19 cellular contexts compared by ENCODE assay signal in genomic region chr4:156723951-156724668, GRCh38.
A peak's percentile ranks its signal among the peaks of the same experiment; 100 is the strongest.
DNase-seq lines count a peak whose midpoint lies in the region; ATAC-seq and TF ChIP-seq lines count a peak whose summit lies in the region.
"Had no signal": no experiment of that assay in that cellular context is flagged by ENCODE, and none has a peak within 500 bp of the region (broad histone marks: within the 10 kb centered on the region; RNA-seq: fewer than 3 reads in every experiment).

No MANE protein-coding gene starts in this region.

- TF ChIP-seq CTCF in mucosa of descending colon (IDR thresholded peaks at IDR 0.05), result no peak

- CTCF ChIA-PET in activated naive CD4-positive, alpha-beta T cell treated with anti-CD3 and anti-CD28 coated beads, Interleukin-2, amount 10 ng/mL, durations not matched to agents 7 days and 5 days (lab: Charles Lee), result no interaction called here

- no peaks in the 10 kb centered on the region for H3K27me3 Mint-ChIP-seq in stimulated activated naive CD8-positive, alpha-beta T cell treated with anti-CD3 and anti-CD28 coated beads, Interleukin-15, amount 100 ng/mL, for 72 hours
- H3K27me3 Mint-ChIP-seq in activated naive CD4-positive, alpha-beta T cell treated with anti-CD3 and anti-CD28 coated beads, Interleukin-2, amount 10 ng/mL, durations not matched to agents 7 days and 5 days, result no peaks in the 10 kb centered on the region
- H3K27me3 Mint-ChIP-seq: CD4-positive, alpha-beta T cell had no signal

- H3K4me1 ChIP-seq in mucosa of descending colon (ENCODE audit: low read depth) (no peaks in the 10 kb centered on the region), aorta (ENCODE audit: control insufficient read depth in 1 of 2, insufficient read depth in 2 of 2, low read length in 2 of 2) (no peaks in the 10 kb centered on the region)
- H3K4me1 ChIP-seq: BE2C, HAP-1 had no signal

- H3K36me3 Mint-ChIP-seq in activated naive CD4-positive, alpha-beta T cell treated with anti-CD3 and anti-CD28 coated beads, Interleukin-2, amount 10 ng/mL, durations not matched to agents 7 days and 5 days, result no peaks in the 10 kb centered on the region

- H3K4me1 Mint-ChIP-seq in stimulated activated naive CD8-positive, alpha-beta T cell treated with anti-CD3 and anti-CD28 coated beads, Interleukin-15, amount 100 ng/mL, for 72 hours, result no peaks in the 10 kb centered on the region
- no peaks in the 10 kb centered on the region for H3K4me1 Mint-ChIP-seq in activated naive CD4-positive, alpha-beta T cell treated with anti-CD3 and anti-CD28 coated beads, Interleukin-2, amount 10 ng/mL, durations not matched to agents 7 days and 5 days

- no peaks in the 10 kb centered on the region for H3K9me3 ChIP-seq in mucosa of descending colon
- H3K9me3 ChIP-seq in aorta (ENCODE audit: control insufficient read depth, low read length), result no peaks in the 10 kb centered on the region
- H3K9me3 ChIP-seq: BE2C had no signal

- no peak overlapping the region for H3K4me3 Mint-ChIP-seq in stimulated activated naive CD8-positive, alpha-beta T cell treated with anti-CD3 and anti-CD28 coated beads, Interleukin-15, amount 100 ng/mL, for 72 hours
- no peak overlapping the region for H3K4me3 Mint-ChIP-seq in activated naive CD4-positive, alpha-beta T cell treated with anti-CD3 and anti-CD28 coated beads, Interleukin-2, amount 10 ng/mL, durations not matched to agents 7 days and 5 days
- H3K4me3 Mint-ChIP-seq: CD4-positive, alpha-beta T cell had no signal

- intact Hi-C loops in mucosa of descending colon (cut with DNase I, micrococcal nuclease) (no loop called here), sciatic nerve (cut with DNase I) (no loop called here), aorta (cut with DNase I) (no loop called here)

- no peak overlapping the region for H3K27ac ChIP-seq in aorta (ENCODE audit: low read depth in 1 of 2, low read length in 2 of 2)
- H3K27ac ChIP-seq: RWPE1 had no signal

- no peaks in the 10 kb centered on the region for H3K9me3 Mint-ChIP-seq in stimulated activated naive CD8-positive, alpha-beta T cell treated with anti-CD3 and anti-CD28 coated beads, Interleukin-15, amount 100 ng/mL, for 72 hours
- H3K9me3 Mint-ChIP-seq in activated naive CD4-positive, alpha-beta T cell treated with anti-CD3 and anti-CD28 coated beads, Interleukin-2, amount 10 ng/mL, durations not matched to agents 7 days and 5 days, result no peaks in the 10 kb centered on the region

- H3K27me3 ChIP-seq in aorta (ENCODE audit: control insufficient read depth in 1 of 2, insufficient read depth in 2 of 2, low read length in 1 of 2), result no peaks in the 10 kb centered on the region
- H3K27me3 ChIP-seq: BE2C had no signal

- ATAC-seq in stimulated activated naive CD8-positive, alpha-beta T cell treated with anti-CD3 and anti-CD28 coated beads, Interleukin-15, amount 100 ng/mL, for 72 hours, result peak; percentile 20
- no peak for ATAC-seq in stimulated activated naive CD8-positive, alpha-beta T cell treated with anti-CD3 and anti-CD28 coated beads, Interleukin-15, Interleukin-2, amounts not matched to agents 100 U/mL and 50 U/mL, for 24 hours
- ATAC-seq in mucosa of descending colon, result no peak
- peak; percentile 30 for ATAC-seq in sciatic nerve
- ATAC-seq in aorta (ENCODE audit: low FRiP score), result peak; percentile 29
- ATAC-seq in HG02870 (IDR thresholded peaks at IDR 0.05; ENCODE audit: unreplicated experiment), result no peak
- ATAC-seq in HG02571 (IDR thresholded peaks at IDR 0.05; ENCODE audit: unreplicated experiment), result no peak

- H3K4me3 ChIP-seq in mucosa of descending colon (no peak overlapping the region), aorta (ENCODE audit: low read length in 2 of 2) (no peak overlapping the region)
- H3K4me3 ChIP-seq: HAP-1 had no signal

- H3K36me3 ChIP-seq in mucosa of descending colon (ENCODE audit: low read depth), result no peaks in the 10 kb centered on the region
- no peaks in the 10 kb centered on the region for H3K36me3 ChIP-seq in aorta (ENCODE audit: control insufficient read depth in 1 of 2, insufficient read depth in 2 of 2, low read length in 1 of 2)
- H3K36me3 ChIP-seq: BE2C, HAP-1 had no signal

- H3K27ac Mint-ChIP-seq in stimulated activated naive CD8-positive, alpha-beta T cell treated with anti-CD3 and anti-CD28 coated beads, Interleukin-15, amount 100 ng/mL, for 72 hours, result no peak overlapping the region
- no peak overlapping the region for H3K27ac Mint-ChIP-seq in activated naive CD4-positive, alpha-beta T cell treated with anti-CD3 and anti-CD28 coated beads, Interleukin-2, amount 10 ng/mL, durations not matched to agents 7 days and 5 days
- H3K27ac Mint-ChIP-seq: CD4-positive, alpha-beta T cell had no signal

- 93 to 97% methylated on average over 11 of the region's 11 CpGs for WGBS in aorta, 2 donors

- no peak for DNase-seq in stimulated activated naive CD8-positive, alpha-beta T cell treated with anti-CD3 and anti-CD28 coated beads, Interleukin-15, amount 100 ng/mL, for 72 hours
- no peak for DNase-seq in stimulated activated naive CD8-positive, alpha-beta T cell treated with anti-CD3 and anti-CD28 coated beads, Interleukin-15, Interleukin-2, amounts not matched to agents 100 U/mL and 50 U/mL, for 24 hours
- peak; percentile 16 to 49 (median 35) for DNase-seq in mucosa of descending colon
- no peak for DNase-seq in sciatic nerve (ENCODE audit: low spot score)
- DNase-seq in aorta, result peak in 1 of 2 donors; percentile 41
- no peak for DNase-seq in activated naive CD4-positive, alpha-beta T cell treated with anti-CD3 and anti-CD28 coated beads, Interleukin-2, amount 10 ng/mL, durations not matched to agents 7 days and 5 days
- DNase-seq: BE2C; CD4-positive, alpha-beta T cell; GF-D8; KBM-7; MV-4-11; NCI-H187 treated with DMSO at 0.1 percent for 48 hours; NCI-H226; NCI-H524; NCI-H82 had no signal

Comparison
In these comparisons a context has a peak if more than half of its experiments do, and no peak if none do; other contexts are left out.
1. ATAC-seq: peak in stimulated activated naive CD8-positive, alpha-beta T cell treated with anti-CD3 and anti-CD28 coated beads, Interleukin-15, amount 100 ng/mL, for 72 hours (single experiment), sciatic nerve (single experiment) and aorta (single experiment); none in stimulated activated naive CD8-positive, alpha-beta T cell treated with anti-CD3 and anti-CD28 coated beads, Interleukin-15, Interleukin-2, amounts not matched to agents 100 U/mL and 50 U/mL, for 24 hours (single experiment), mucosa of descending colon (single experiment), HG02870 (single experiment) and HG02571 (single experiment).
2. DNase-seq: peak in mucosa of descending colon (3 of 3); none in stimulated activated naive CD8-positive, alpha-beta T cell treated with anti-CD3 and anti-CD28 coated beads, Interleukin-15, amount 100 ng/mL, for 72 hours (0 of 2), stimulated activated naive CD8-positive, alpha-beta T cell treated with anti-CD3 and anti-CD28 coated beads, Interleukin-15, Interleukin-2, amounts not matched to agents 100 U/mL and 50 U/mL, for 24 hours (single experiment), sciatic nerve (single experiment) and activated naive CD4-positive, alpha-beta T cell treated with anti-CD3 and anti-CD28 coated beads, Interleukin-2, amount 10 ng/mL, durations not matched to agents 7 days and 5 days (single experiment).